ENCODE assay signal across 7 cellular contexts in genomic region chr13:46075811-46076210, GRCh38. TPM values are rescaled to one million over a fixed set of nuclear protein-coding genes. Genes with fewer than 3 reads are reported as not detected.
"Had no signal": no experiment of that assay in that cellular context is flagged by ENCODE, and none has a peak within 500 bp of the region (broad histone marks: within the 10 kb centered on the region; RNA-seq: fewer than 3 reads in every experiment).

No MANE protein-coding gene starts in this region.

- FAIRE-seq: G401.6, GM12878, GM18507, GM19239 had no signal

- ATAC-seq: GM12878 had no signal

- DNase-seq: GDM1, GF-D8 had no signal

- H3K4me3 ChIP-seq: GM12878 had no signal

RNA-seq across cellular contexts. Expression of gene CPB2, which starts 29.0 kb away (rescaled TPM):
- total RNA-seq: G401 had no signal
